Comparison of ENCODE assay signal across 1 cellular context in the genomic region with DNA sequence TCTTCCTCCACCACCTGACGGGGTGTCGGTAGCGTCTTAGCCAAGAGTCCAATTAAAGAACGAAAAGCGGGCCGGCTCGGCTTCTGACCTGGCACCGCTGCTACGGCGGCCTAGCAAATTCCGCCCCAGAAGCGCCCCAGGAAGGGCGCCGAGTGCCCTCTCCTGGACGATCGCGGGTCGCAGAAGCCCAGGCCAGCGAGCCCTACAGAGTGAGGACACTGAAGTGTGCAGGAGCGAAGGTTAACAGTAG.
TF ChIP-seq lines count a peak whose summit lies in the region.

No MANE protein-coding gene starts in this region.

TF ChIP-seq in HepG2, 621 proteins besides CTCF, POLR2A, EP300 and RAD21 (continued from another document and continues in another):
- TF ChIP-seq SMARCC2 (IDR thresholded peaks at IDR 0.05) = no peak; the same call in 1 of the 2 replicates
- TF ChIP-seq STAG1 (CRISPR knock-in tag; IDR thresholded peaks at IDR 0.05) = no peak
- TF ChIP-seq, protein P1, sequence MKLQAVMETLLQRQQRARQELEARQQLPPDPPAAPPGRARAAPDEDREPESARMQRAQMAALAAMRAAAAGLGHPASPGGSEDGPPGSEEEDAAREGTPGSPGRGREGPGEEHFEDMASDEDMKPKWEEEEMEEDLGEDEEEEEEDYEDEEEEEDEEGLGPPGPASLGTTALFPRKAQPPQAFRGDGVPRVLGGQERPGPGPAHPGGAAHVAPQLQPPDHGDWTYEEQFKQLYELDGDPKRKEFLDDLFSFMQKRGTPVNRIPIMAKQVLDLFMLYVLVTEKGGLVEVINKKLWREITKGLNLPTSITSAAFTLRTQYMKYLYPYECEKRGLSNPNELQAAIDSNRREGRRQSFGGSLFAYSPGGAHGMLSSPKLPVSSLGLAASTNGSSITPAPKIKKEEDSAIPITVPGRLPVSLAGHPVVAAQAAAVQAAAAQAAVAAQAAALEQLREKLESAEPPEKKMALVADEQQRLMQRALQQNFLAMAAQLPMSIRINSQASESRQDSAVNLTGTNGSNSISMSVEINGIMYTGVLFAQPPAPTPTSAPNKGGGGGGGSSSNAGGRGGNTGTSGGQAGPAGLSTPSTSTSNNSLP (IDR thresholded peaks at IDR 0.05; ENCODE audit: low read depth, low read length) = peak; percentile 56; the same call in 1 of the 2 replicates
- TF ChIP-seq, protein P2, sequence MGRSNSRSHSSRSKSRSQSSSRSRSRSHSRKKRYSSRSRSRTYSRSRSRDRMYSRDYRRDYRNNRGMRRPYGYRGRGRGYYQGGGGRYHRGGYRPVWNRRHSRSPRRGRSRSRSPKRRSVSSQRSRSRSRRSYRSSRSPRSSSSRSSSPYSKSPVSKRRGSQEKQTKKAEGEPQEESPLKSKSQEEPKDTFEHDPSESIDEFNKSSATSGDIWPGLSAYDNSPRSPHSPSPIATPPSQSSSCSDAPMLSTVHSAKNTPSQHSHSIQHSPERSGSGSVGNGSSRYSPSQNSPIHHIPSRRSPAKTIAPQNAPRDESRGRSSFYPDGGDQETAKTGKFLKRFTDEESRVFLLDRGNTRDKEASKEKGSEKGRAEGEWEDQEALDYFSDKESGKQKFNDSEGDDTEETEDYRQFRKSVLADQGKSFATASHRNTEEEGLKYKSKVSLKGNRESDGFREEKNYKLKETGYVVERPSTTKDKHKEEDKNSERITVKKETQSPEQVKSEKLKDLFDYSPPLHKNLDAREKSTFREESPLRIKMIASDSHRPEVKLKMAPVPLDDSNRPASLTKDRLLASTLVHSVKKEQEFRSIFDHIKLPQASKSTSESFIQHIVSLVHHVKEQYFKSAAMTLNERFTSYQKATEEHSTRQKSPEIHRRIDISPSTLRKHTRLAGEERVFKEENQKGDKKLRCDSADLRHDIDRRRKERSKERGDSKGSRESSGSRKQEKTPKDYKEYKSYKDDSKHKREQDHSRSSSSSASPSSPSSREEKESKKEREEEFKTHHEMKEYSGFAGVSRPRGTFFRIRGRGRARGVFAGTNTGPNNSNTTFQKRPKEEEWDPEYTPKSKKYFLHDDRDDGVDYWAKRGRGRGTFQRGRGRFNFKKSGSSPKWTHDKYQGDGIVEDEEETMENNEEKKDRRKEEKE (IDR thresholded peaks at IDR 0.05) = no peak
- no peak for TF ChIP-seq ZNF256 (CRISPR knock-in tag; conservative IDR thresholded peaks at IDR 0.05)
- TF ChIP-seq, protein P3, sequence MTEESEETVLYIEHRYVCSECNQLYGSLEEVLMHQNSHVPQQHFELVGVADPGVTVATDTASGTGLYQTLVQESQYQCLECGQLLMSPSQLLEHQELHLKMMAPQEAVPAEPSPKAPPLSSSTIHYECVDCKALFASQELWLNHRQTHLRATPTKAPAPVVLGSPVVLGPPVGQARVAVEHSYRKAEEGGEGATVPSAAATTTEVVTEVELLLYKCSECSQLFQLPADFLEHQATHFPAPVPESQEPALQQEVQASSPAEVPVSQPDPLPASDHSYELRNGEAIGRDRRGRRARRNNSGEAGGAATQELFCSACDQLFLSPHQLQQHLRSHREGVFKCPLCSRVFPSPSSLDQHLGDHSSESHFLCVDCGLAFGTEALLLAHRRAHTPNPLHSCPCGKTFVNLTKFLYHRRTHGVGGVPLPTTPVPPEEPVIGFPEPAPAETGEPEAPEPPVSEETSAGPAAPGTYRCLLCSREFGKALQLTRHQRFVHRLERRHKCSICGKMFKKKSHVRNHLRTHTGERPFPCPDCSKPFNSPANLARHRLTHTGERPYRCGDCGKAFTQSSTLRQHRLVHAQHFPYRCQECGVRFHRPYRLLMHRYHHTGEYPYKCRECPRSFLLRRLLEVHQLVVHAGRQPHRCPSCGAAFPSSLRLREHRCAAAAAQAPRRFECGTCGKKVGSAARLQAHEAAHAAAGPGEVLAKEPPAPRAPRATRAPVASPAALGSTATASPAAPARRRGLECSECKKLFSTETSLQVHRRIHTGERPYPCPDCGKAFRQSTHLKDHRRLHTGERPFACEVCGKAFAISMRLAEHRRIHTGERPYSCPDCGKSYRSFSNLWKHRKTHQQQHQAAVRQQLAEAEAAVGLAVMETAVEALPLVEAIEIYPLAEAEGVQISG (CRISPR knock-in tag; IDR thresholded peaks at IDR 0.05) = 0 out of 2 replicates have a peak, but pooled peaks have one; percentile 12
- no peak for TF ChIP-seq HOXA7 (CRISPR knock-in tag; IDR thresholded peaks at IDR 0.05)
- TF ChIP-seq PHF20 (CRISPR knock-in tag; IDR thresholded peaks at IDR 0.05) = no peak
- TF ChIP-seq, protein P4, sequence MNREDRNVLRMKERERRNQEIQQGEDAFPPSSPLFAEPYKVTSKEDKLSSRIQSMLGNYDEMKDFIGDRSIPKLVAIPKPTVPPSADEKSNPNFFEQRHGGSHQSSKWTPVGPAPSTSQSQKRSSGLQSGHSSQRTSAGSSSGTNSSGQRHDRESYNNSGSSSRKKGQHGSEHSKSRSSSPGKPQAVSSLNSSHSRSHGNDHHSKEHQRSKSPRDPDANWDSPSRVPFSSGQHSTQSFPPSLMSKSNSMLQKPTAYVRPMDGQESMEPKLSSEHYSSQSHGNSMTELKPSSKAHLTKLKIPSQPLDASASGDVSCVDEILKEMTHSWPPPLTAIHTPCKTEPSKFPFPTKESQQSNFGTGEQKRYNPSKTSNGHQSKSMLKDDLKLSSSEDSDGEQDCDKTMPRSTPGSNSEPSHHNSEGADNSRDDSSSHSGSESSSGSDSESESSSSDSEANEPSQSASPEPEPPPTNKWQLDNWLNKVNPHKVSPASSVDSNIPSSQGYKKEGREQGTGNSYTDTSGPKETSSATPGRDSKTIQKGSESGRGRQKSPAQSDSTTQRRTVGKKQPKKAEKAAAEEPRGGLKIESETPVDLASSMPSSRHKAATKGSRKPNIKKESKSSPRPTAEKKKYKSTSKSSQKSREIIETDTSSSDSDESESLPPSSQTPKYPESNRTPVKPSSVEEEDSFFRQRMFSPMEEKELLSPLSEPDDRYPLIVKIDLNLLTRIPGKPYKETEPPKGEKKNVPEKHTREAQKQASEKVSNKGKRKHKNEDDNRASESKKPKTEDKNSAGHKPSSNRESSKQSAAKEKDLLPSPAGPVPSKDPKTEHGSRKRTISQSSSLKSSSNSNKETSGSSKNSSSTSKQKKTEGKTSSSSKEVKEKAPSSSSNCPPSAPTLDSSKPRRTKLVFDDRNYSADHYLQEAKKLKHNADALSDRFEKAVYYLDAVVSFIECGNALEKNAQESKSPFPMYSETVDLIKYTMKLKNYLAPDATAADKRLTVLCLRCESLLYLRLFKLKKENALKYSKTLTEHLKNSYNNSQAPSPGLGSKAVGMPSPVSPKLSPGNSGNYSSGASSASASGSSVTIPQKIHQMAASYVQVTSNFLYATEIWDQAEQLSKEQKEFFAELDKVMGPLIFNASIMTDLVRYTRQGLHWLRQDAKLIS (CRISPR knock-in tag; IDR thresholded peaks at IDR 0.05) = no peak
- TF ChIP-seq ISL2 (CRISPR knock-in tag; IDR thresholded peaks at IDR 0.05) = peak; percentile 48; the same call in 1 of the 2 replicates
- TF ChIP-seq, protein P5, sequence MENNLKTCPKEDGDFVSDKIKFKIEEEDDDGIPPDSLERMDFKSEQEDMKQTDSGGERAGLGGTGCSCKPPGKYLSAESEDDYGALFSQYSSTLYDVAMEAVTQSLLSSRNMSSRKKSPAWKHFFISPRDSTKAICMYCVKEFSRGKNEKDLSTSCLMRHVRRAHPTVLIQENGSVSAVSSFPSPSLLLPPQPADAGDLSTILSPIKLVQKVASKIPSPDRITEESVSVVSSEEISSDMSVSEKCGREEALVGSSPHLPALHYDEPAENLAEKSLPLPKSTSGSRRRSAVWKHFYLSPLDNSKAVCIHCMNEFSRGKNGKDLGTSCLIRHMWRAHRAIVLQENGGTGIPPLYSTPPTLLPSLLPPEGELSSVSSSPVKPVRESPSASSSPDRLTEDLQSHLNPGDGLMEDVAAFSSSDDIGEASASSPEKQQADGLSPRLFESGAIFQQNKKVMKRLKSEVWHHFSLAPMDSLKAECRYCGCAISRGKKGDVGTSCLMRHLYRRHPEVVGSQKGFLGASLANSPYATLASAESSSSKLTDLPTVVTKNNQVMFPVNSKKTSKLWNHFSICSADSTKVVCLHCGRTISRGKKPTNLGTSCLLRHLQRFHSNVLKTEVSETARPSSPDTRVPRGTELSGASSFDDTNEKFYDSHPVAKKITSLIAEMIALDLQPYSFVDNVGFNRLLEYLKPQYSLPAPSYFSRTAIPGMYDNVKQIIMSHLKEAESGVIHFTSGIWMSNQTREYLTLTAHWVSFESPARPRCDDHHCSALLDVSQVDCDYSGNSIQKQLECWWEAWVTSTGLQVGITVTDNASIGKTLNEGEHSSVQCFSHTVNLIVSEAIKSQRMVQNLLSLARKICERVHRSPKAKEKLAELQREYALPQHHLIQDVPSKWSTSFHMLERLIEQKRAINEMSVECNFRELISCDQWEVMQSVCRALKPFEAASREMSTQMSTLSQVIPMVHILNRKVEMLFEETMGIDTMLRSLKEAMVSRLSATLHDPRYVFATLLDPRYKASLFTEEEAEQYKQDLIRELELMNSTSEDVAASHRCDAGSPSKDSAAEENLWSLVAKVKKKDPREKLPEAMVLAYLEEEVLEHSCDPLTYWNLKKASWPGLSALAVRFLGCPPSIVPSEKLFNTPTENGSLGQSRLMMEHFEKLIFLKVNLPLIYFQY (CRISPR knock-in tag; IDR thresholded peaks at IDR 0.05; ENCODE audit: borderline replicate concordance) = no peak; the same call in 1 of the 2 replicates
- 0 out of 2 replicates have a peak, but pooled peaks have one; percentile 11 for TF ChIP-seq ZNF138 (CRISPR knock-in tag; IDR thresholded peaks at IDR 0.05; ENCODE audit: low read depth)
- TF ChIP-seq MEF2D (CRISPR knock-in tag; IDR thresholded peaks at IDR 0.05) = no peak
- no peak for TF ChIP-seq NFE2L2 (IDR thresholded peaks at IDR 0.05; ENCODE audit: low read length)
- TF ChIP-seq ZNF121 (CRISPR knock-in tag; IDR thresholded peaks at IDR 0.05) = no peak
- 0 out of 2 replicates have a peak, but pooled peaks have one; percentile 17 for TF ChIP-seq ESRRA (CRISPR knock-in tag; IDR thresholded peaks at IDR 0.05; ENCODE audit: low read depth)
- TF ChIP-seq, protein P6, sequence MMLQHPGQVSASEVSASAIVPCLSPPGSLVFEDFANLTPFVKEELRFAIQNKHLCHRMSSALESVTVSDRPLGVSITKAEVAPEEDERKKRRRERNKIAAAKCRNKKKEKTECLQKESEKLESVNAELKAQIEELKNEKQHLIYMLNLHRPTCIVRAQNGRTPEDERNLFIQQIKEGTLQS (CRISPR knock-in tag; IDR thresholded peaks at IDR 0.05) = no peak
- TF ChIP-seq, protein P7, sequence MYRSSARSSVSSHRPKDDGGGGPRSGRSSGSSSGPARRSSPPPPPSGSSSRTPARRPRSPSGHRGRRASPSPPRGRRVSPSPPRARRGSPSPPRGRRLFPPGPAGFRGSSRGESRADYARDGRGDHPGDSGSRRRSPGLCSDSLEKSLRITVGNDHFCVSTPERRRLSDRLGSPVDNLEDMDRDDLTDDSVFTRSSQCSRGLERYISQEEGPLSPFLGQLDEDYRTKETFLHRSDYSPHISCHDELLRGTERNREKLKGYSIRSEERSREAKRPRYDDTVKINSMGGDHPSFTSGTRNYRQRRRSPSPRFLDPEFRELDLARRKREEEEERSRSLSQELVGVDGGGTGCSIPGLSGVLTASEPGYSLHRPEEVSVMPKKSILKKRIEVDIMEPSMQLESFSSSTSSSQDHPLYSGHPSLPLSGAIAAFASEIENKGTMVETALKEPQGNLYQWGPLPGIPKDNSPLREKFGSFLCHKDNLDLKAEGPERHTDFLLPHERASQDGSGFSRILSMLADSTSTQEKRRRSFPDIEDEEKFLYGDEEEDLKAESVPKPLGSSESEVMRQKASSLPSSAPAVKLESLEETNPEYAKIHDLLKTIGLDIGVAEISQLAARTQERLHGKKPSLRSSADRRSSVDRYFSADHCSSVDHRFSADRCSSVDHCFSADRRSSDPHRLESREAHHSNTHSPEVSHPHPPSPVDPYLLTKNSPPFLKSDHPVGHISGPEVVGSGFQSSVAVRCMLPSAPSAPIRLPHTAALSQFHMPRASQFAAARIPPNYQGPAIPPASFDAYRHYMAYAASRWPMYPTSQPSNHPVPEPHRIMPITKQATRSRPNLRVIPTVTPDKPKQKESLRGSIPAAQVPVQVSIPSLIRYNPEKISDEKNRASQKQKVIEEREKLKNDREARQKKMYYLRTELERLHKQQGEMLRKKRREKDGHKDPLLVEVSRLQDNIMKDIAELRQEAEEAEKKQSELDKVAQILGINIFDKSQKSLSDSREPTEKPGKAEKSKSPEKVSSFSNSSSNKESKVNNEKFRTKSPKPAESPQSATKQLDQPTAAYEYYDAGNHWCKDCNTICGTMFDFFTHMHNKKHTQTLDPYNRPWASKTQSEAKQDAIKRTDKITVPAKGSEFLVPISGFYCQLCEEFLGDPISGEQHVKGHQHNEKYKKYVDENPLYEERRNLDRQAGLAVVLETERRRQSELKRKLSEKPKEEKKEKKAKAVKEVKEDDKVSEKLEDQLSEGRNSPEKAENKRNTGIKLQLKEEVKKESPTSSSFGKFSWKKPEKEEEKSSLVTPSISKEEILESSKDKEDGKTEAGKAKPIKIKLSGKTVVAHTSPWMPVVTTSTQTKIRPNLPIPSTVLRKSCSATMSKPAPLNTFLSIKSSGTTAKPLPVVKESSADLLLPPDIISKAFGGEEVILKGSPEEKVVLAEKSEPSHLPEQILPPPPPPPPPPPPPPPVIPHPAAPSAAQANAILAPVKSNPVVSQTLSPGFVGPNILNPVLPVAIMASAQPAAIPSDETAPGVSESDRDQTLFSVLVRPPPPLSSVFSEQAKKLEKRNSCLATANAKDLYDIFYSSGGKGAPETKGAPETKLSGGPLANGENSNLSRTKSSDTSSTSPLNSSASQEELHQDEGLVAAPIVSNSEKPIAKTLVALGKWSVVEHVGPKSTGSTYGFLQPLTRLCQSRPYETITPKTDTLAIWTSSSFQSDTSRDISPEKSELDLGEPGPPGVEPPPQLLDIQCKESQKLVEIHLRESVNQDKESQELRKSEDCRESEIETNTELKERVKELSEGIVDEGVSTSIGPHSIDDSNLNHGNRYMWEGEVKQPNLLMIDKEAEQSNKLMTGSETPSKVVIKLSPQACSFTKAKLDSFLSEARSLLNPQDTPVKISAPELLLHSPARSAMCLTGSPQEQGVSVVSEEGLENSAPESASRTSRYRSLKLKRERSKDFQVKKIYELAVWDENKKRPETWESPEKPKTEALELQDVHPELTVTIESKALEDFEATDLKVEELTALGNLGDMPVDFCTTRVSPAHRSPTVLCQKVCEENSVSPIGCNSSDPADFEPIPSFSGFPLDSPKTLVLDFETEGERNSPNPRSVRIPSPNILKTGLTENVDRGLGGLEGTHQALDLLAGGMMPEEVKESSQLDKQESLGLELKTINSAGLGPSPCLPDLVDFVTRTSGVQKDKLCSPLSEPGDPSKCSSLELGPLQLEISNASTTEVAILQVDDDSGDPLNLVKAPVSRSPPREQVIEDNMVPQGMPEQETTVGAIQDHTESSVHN (CRISPR knock-in tag; IDR thresholded peaks at IDR 0.05) = no peak
